Comparison of ENCODE assay signal across 12 cellular contexts in genomic region chr6:121771937-121772717, GRCh38.
DNase-seq lines count a peak whose midpoint lies in the region; ATAC-seq and TF ChIP-seq lines count a peak whose summit lies in the region.
"Had no signal": no experiment of that assay in that cellular context is flagged by ENCODE, and none has a peak within 500 bp of the region (broad histone marks: within the 10 kb centered on the region; RNA-seq: fewer than 3 reads in every experiment).

No MANE protein-coding gene starts in this region.

- no peak overlapping the region for H3K27ac ChIP-seq in sigmoid colon

- H3K27me3 Mint-ChIP-seq in activated naive CD4-positive, alpha-beta T cell treated with anti-CD3 and anti-CD28 coated beads, Interleukin-2, amount 50 U/mL, for 24 hours = no peaks in the 10 kb centered on the region
- peaks cover 2% of the 10 kb centered on the region for H3K27me3 Mint-ChIP-seq in activated naive CD4-positive, alpha-beta T cell treated with anti-CD3 and anti-CD28 coated beads for 36 hours (ENCODE audit: low read depth)
- H3K27me3 Mint-ChIP-seq: stimulated activated naive B cell treated with anti-CD40 and anti-IgM and Interleukin-4, amounts not matched to agents 10 μg/mL and 1 μg/mL and 100 μg/mL, for 72 hours had no signal

- H3K27me3 ChIP-seq in sigmoid colon = no peaks in the 10 kb centered on the region

- WGBS in sigmoid colon, 2 donors = 58 to 67% methylated on average over 4 of the region's 4 CpGs

- TF ChIP-seq CTCF in sigmoid colon (IDR thresholded peaks at IDR 0.05) = no peak

- no peaks in the 10 kb centered on the region for H3K36me3 Mint-ChIP-seq in activated naive CD4-positive, alpha-beta T cell treated with anti-CD3 and anti-CD28 coated beads, Interleukin-2, amount 50 U/mL, for 24 hours
- no peaks in the 10 kb centered on the region for H3K36me3 Mint-ChIP-seq in activated naive CD4-positive, alpha-beta T cell treated with anti-CD3 and anti-CD28 coated beads for 36 hours (ENCODE audit: low read depth)
- H3K36me3 Mint-ChIP-seq: natural killer cell; stimulated activated naive B cell treated with anti-CD40 and anti-IgM and Interleukin-4, amounts not matched to agents 10 μg/mL and 1 μg/mL and 100 μg/mL, for 72 hours had no signal

- no peaks in the 10 kb centered on the region for H3K9me3 ChIP-seq in sigmoid colon

- no peak for TF ChIP-seq EP300 in sigmoid colon (IDR thresholded peaks at IDR 0.05)

- peak; percentile 89 for ATAC-seq in GM21786 (IDR thresholded peaks at IDR 0.05; ENCODE audit: unreplicated experiment)
- ATAC-seq in HG03354 (IDR thresholded peaks at IDR 0.05; ENCODE audit: poor library complexity, severe bottlenecking, unreplicated experiment) = peak; percentile 89
- peak; percentile 29 for ATAC-seq in stimulated activated naive CD8-positive, alpha-beta T cell treated with anti-CD3 and anti-CD28 coated beads, Interleukin-15, Interleukin-2, amounts not matched to agents 100 U/mL and 50 U/mL, for 24 hours
- ATAC-seq: natural killer cell; Panc1; stimulated activated naive B cell treated with anti-CD40 and anti-IgM and Interleukin-4, amounts not matched to agents 10 μg/mL and 1 μg/mL and 100 μg/mL, for 72 hours had no signal

- H3K4me3 ChIP-seq in sigmoid colon = no peak overlapping the region

- H3K36me3 ChIP-seq in sigmoid colon = no peaks in the 10 kb centered on the region

- peaks cover 14% of the 10 kb centered on the region for H3K4me1 Mint-ChIP-seq in activated naive CD4-positive, alpha-beta T cell treated with anti-CD3 and anti-CD28 coated beads, Interleukin-2, amount 50 U/mL, for 24 hours
- H3K4me1 Mint-ChIP-seq in activated naive CD4-positive, alpha-beta T cell treated with anti-CD3 and anti-CD28 coated beads for 36 hours (ENCODE audit: low read depth) = peaks cover 16% of the 10 kb centered on the region
- H3K4me1 Mint-ChIP-seq: natural killer cell; stimulated activated naive B cell treated with anti-CD40 and anti-IgM and Interleukin-4, amounts not matched to agents 10 μg/mL and 1 μg/mL and 100 μg/mL, for 72 hours had no signal

- peaks cover 0 to 4% (median 0%) of the 10 kb centered on the region in 4 donors for H3K4me1 ChIP-seq in sigmoid colon

- CTCF ChIA-PET in activated naive CD4-positive, alpha-beta T cell treated with anti-CD3 and anti-CD28 coated beads for 36 hours (lab: Charles Lee) = no interaction called here

- H3K4me3 Mint-ChIP-seq in activated naive CD4-positive, alpha-beta T cell treated with anti-CD3 and anti-CD28 coated beads, Interleukin-2, amount 50 U/mL, for 24 hours = no peak overlapping the region
- no peak overlapping the region for H3K4me3 Mint-ChIP-seq in activated naive CD4-positive, alpha-beta T cell treated with anti-CD3 and anti-CD28 coated beads for 36 hours
- H3K4me3 Mint-ChIP-seq: natural killer cell; stimulated activated naive B cell treated with anti-CD40 and anti-IgM and Interleukin-4, amounts not matched to agents 10 μg/mL and 1 μg/mL and 100 μg/mL, for 72 hours had no signal

- peak overlapping the region; percentile 38 for H3K27ac Mint-ChIP-seq in activated naive CD4-positive, alpha-beta T cell treated with anti-CD3 and anti-CD28 coated beads, Interleukin-2, amount 50 U/mL, for 24 hours
- no peak overlapping the region for H3K27ac Mint-ChIP-seq in activated naive CD4-positive, alpha-beta T cell treated with anti-CD3 and anti-CD28 coated beads for 36 hours
- H3K27ac Mint-ChIP-seq: natural killer cell; stimulated activated naive B cell treated with anti-CD40 and anti-IgM and Interleukin-4, amounts not matched to agents 10 μg/mL and 1 μg/mL and 100 μg/mL, for 72 hours had no signal

- H3K9me3 Mint-ChIP-seq in activated naive CD4-positive, alpha-beta T cell treated with anti-CD3 and anti-CD28 coated beads, Interleukin-2, amount 50 U/mL, for 24 hours = peaks cover 4% of the 10 kb centered on the region
- H3K9me3 Mint-ChIP-seq in activated naive CD4-positive, alpha-beta T cell treated with anti-CD3 and anti-CD28 coated beads for 36 hours = no peaks in the 10 kb centered on the region

- DNase-seq in activated naive CD4-positive, alpha-beta T cell treated with anti-CD3 and anti-CD28 coated beads for 36 hours = no peak
- no peak for DNase-seq in stimulated activated naive CD8-positive, alpha-beta T cell treated with anti-CD3 and anti-CD28 coated beads, Interleukin-15, Interleukin-2, amounts not matched to agents 100 U/mL and 50 U/mL, for 24 hours
- DNase-seq in sigmoid colon = no peak
- no peak for DNase-seq in activated CD4-positive, CD25-positive, alpha-beta regulatory T cell treated with anti-CD3 and anti-CD28 coated beads, Interleukin-2, amount 50 U/mL, for 72 hours
- no peak for DNase-seq in SIG-M5 treated with dmso at 0.1 percent for 504 hours (lab: John Stamatoyannopoulos, UW; ENCODE audit: unreplicated experiment)
- DNase-seq: natural killer cell; NCI-H1436 treated with DMSO at 0.1 percent for 48 hours; stimulated activated naive B cell treated with anti-CD40 and anti-IgM and Interleukin-4, amounts not matched to agents 10 μg/mL and 1 μg/mL and 100 μg/mL, for 72 hours had no signal

- no peak for TF ChIP-seq POLR2A in sigmoid colon (IDR thresholded peaks at IDR 0.05)

- intact Hi-C loops in activated naive CD4-positive, alpha-beta T cell treated with anti-CD3 and anti-CD28 coated beads for 36 hours (cut with micrococcal nuclease) = loop anchor here (5.0 to 10.0 kb wide), 2 partner anchors 263 to 270 kb away; no protein-coding TSS in a partner anchor
- intact Hi-C loops in sigmoid colon (cut with DNase I) = no loop called here

Comparison
In these comparisons a context has a peak if more than half of its experiments do, and no peak if none do; other contexts are left out.
1. ATAC-seq: peak in every context shown above with its lines; median percentile 89 in GM21786; 89 in HG03354; 29 in stimulated activated naive CD8-positive, alpha-beta T cell treated with anti-CD3 and anti-CD28 coated beads, Interleukin-15, Interleukin-2, amounts not matched to agents 100 U/mL and 50 U/mL, for 24 hours.